8 cellular contexts compared by ENCODE assay signal in the genomic region with DNA sequence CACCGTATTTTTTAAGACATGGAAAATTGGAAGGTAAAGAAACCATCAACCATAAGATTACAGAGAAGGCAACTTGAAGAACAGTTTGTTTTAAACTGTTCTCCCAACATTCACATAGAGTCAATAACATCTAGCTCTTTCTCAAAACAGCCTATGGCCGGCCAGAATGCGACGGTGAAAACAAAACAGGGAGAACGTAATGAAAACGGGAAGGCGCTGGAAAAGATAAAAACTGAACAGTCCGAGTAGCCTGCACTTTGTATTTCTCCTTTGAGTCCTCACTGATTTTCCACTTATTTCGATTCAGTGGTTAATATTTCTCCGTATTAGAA. TPM values are rescaled to one million over a fixed set of nuclear protein-coding genes. Genes with fewer than 3 reads are reported as not detected.
DNase-seq lines count a peak whose midpoint lies in the region; ATAC-seq, FAIRE-seq and TF ChIP-seq lines count a peak whose summit lies in the region.

No MANE protein-coding gene starts in this region.

- peak; percentile 17 to 48; a peak in 5 of 6 replicates for ATAC-seq in A549

- H3K36me3 ChIP-seq in HUES64 (ENCODE audit: insufficient read depth, low read length) (no peaks in the 10 kb centered on the region), breast epithelium (no peaks in the 10 kb centered on the region)

- H3K9me3 Mint-ChIP-seq in mesothelial cell of epicardium: no peaks in the 10 kb centered on the region

- FAIRE-seq in A549 (lab: Jason Lieb, UNC): no peak

- POLR2A ChIA-PET in A549 (lab: Yijun Ruan, JAX): interaction anchor here (0.8 to 1.9 kb wide), 8 partner anchors 12 to 262 kb away, joined by 3 to 8 read pairs (median 4); a partner anchor contains a TSS

- intact Hi-C loops in breast epithelium (cut with DNase I; ENCODE audit: low total_unique reads): no loop called here

- H3K4me2 ChIP-seq in A549: peak overlapping the region; percentile 95

- TF ChIP-seq RAD21 in A549 (conservative IDR thresholded peaks at IDR 0.05 in 1 of 2, IDR thresholded peaks at IDR 0.05 in 1 of 2): no peak

- H3K4me3 Mint-ChIP-seq in mesothelial cell of epicardium: peak overlapping the region; percentile 97

- H3K4me1 ChIP-seq in A549: peaks cover 17% of the 10 kb centered on the region
- H3K4me1 ChIP-seq in HUES64 (ENCODE audit: insufficient read depth, low read length): peaks cover 11% of the 10 kb centered on the region
- peaks cover 3 to 10% of the 10 kb centered on the region in 2 donors for H3K4me1 ChIP-seq in breast epithelium

- TF ChIP-seq CTCF in A549 (IDR thresholded peaks at IDR 0.05): no peak
- TF ChIP-seq CTCF in breast epithelium (IDR thresholded peaks at IDR 0.05): no peak
- no peak for TF ChIP-seq CTCF in mesothelial cell of epicardium (IDR thresholded peaks at IDR 0.05; ENCODE audit: unreplicated experiment)

- DNase-seq in A549 (ENCODE audit: low read depth in 1 of 2, low spot score in 1 of 2): no peak
- DNase-seq in breast epithelium (ENCODE audit: low spot score in 2 of 2): no peak
- DNase-seq in mesothelial cell of epicardium (ENCODE audit: low spot score in 2 of 2, unreplicated experiment in 2 of 2): no peak
- DNase-seq in NCI-H146 treated with DMSO at 0.1 percent for 48 hours (lab: John Stamatoyannopoulos, UW; ENCODE audit: unreplicated experiment): no peak
- no peak for DNase-seq in KG1 (lab: John Stamatoyannopoulos, UW)
- DNase-seq in NCI-H1105 treated with DMSO at 0.1 percent for 48 hours (lab: John Stamatoyannopoulos, UW): no peak
- DNase-seq in SKM-1 (lab: John Stamatoyannopoulos, UW; ENCODE audit: unreplicated experiment): no peak

- peaks cover 4% of the 10 kb centered on the region for H3K36me3 Mint-ChIP-seq in mesothelial cell of epicardium

- H3K27me3 ChIP-seq in HUES64 (ENCODE audit: insufficient read depth, low read length) (no peaks in the 10 kb centered on the region), breast epithelium (no peaks in the 10 kb centered on the region)

- peak overlapping the region; percentile 59 for H3K4me3 ChIP-seq in A549
- H3K4me3 ChIP-seq in HUES64 (ENCODE audit: low read length): peak overlapping the region; percentile 97
- peak overlapping the region; percentile 75 to 94 (median 83) for H3K4me3 ChIP-seq in breast epithelium

- H3K27ac Mint-ChIP-seq in mesothelial cell of epicardium: peak overlapping the region; percentile 97

- H3K4me1 Mint-ChIP-seq in mesothelial cell of epicardium: peaks cover 9% of the 10 kb centered on the region

- 2% methylated on average over 10 of the region's 10 CpGs for WGBS in A549 (ENCODE audit: missing lambda C conversion rate)
- 1% methylated on average over 9 of the region's 10 CpGs for WGBS in HUES64

- H3K27me3 Mint-ChIP-seq in mesothelial cell of epicardium (ENCODE audit: low read depth): no peaks in the 10 kb centered on the region

- peak overlapping the region; percentile 60 to 85 for H3K27ac ChIP-seq in A549
- no peak overlapping the region for H3K27ac ChIP-seq in HUES64 (ENCODE audit: low read depth, low read length)
- peak overlapping the region; percentile 92 to 93 for H3K27ac ChIP-seq in breast epithelium

- peak overlapping the region; percentile 76 for H3K9ac ChIP-seq in HUES64 (ENCODE audit: low read depth, low read length)

- TF ChIP-seq POLR2A in A549 (IDR thresholded peaks at IDR 0.05; ENCODE audit: low read length) (no peak), breast epithelium (IDR thresholded peaks at IDR 0.05) (no peak)

- H3K9me3 ChIP-seq in A549: no peaks in the 10 kb centered on the region
- no peaks in the 10 kb centered on the region for H3K9me3 ChIP-seq in HUES64 (ENCODE audit: insufficient read depth, low read depth, low read length)
- H3K9me3 ChIP-seq in breast epithelium: no peaks in the 10 kb centered on the region

- CTCF ChIA-PET in A549 (lab: Yijun Ruan, JAX): interaction anchor here (0.9 to 1.8 kb wide), 5 partner anchors 35 to 209 kb away, joined by 3 to 4 read pairs (median 3); no protein-coding TSS in a partner anchor

- TF ChIP-seq EP300 in A549 (IDR thresholded peaks at IDR 0.05): no peak

TF ChIP-seq in A549, 52 proteins besides CTCF, POLR2A, EP300 and RAD21:
- TF ChIP-seq JUN (IDR thresholded peaks at IDR 0.05) (0 out of 5 replicates have a peak, but pooled peaks of 1 of the 2 experiments have one; percentile 0), CHD2 (IDR thresholded peaks at IDR 0.05; ENCODE audit: low read length, partially characterized antibody) (no peak), MAZ (IDR thresholded peaks at IDR 0.05; ENCODE audit: borderline replicate concordance, low read depth, low read length) (no peak)

RNA-seq across cellular contexts. Expression of a gene that starts 0.6 kb away (rescaled TPM):
- polyA plus RNA-seq in A549 (2011; rRNA removed) (58.6 and 61.3 TPM in 2 replicates), A549 (2017; fragmentation: RNase III; extraction: RNeasy Plus Mini Kit Qiagen cat#74134 plus additional on column Dnase treatment) (44.0 to 54.5 TPM (median 49.7 TPM) in 3 replicates)
- 29.0 and 33.4 TPM in 2 replicates for polyA plus RNA-seq in A549 (2012; cell fraction: cytosol; rRNA removed)
- 17.6 and 24.1 TPM in 2 replicates for polyA plus RNA-seq in A549 (2012; cell fraction: nucleus; rRNA removed)
- polyA minus RNA-seq in A549 (2011; rRNA and poly(A)+ RNA removed): 50.0 and 55.6 TPM in 2 replicates
- 23.0 TPM for polyA plus RNA-seq in HUES64 (2013, experiment 1 of 2)
- polyA plus RNA-seq in HUES64 (2013, experiment 2 of 2): 28.6 TPM
- total RNA-seq in breast epithelium (10 to 100 TPM; 27.2 to 44.3 (median 33.9) TPM), mesothelial cell of epicardium (58.2 to 63.4 TPM (median 63.4 TPM) in 3 replicates)
